21 cellular contexts compared by ENCODE assay signal in the genomic region with DNA sequence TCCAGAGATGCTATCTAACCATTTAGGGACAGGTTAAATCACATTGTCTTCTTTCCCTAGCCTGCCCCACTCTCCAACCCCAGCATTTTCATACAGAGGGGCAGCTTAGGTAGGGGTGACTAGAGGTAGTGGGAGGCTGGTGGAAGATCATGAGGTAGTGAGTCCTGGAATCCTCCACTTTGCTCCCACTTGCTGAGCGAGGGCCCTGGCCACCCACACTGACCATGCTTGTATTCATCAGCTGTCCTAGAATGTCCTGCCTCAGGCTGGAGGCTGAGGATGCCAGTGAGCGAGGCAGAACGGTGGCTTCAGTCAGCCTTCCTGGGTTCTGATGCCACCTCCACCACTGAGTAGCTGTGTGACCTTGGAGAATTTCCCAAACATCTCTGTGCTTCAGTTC. TPM values are rescaled to one million over a fixed set of nuclear protein-coding genes. Genes with fewer than 3 reads are reported as not detected.
DNase-seq lines count a peak whose midpoint lies in the region; FAIRE-seq and TF ChIP-seq lines count a peak whose summit lies in the region.
"Had no signal": no experiment of that assay in that cellular context is flagged by ENCODE, and none has a peak within 500 bp of the region (broad histone marks: within the 10 kb centered on the region; RNA-seq: fewer than 3 reads in every experiment).

No MANE protein-coding gene starts in this region.

- H3K79me2 ChIP-seq in osteoblast (ENCODE audit: insufficient read depth, low read length) = peaks cover 58% of the 10 kb centered on the region

- H3K27ac ChIP-seq in osteoblast (ENCODE audit: low read depth, low read length) = peak overlapping the region; percentile 12
- H3K27ac ChIP-seq in brain microvascular endothelial cell = no peak overlapping the region
- no peak overlapping the region for H3K27ac ChIP-seq in SJCRH30
- H3K27ac ChIP-seq: A549, C4-2B, hepatocyte, Peyer's patch had no signal

- peak; percentile 28; the same call in 1 of the 2 replicates for TF ChIP-seq POLR2A in GM12892 (IDR thresholded peaks at IDR 0.05; ENCODE audit: low read depth, low read length)

- H3K27me3 ChIP-seq in osteoblast (ENCODE audit: insufficient read depth, low read length) (no peaks in the 10 kb centered on the region), brain microvascular endothelial cell (replicated peaks) (no peaks in the 10 kb centered on the region), SJCRH30 (no peaks in the 10 kb centered on the region)
- H3K27me3 ChIP-seq: hepatocyte, Peyer's patch had no signal

- peaks cover 66% of the 10 kb centered on the region for H3K4me1 Mint-ChIP-seq in activated CD4-positive, alpha-beta T cell treated with anti-CD3 and anti-CD28 coated beads, Interleukin-2, amount 10 ng/mL, durations not matched to agents 24 days and 14 days
- peaks cover 79% of the 10 kb centered on the region for H3K4me1 Mint-ChIP-seq in brain

- DNase-seq in activated CD4-positive, alpha-beta T cell treated with anti-CD3 and anti-CD28 coated beads, Interleukin-2, amount 10 ng/mL, durations not matched to agents 24 days and 14 days = no peak
- DNase-seq in activated CD4-positive, alpha-beta T cell treated with anti-CD3 and anti-CD28 coated beads, Interleukin-2, amount 50 U/mL, for 1 hour = no peak
- DNase-seq in GM12892 (ENCODE audit: insufficient read length) (no peak), osteoblast (ENCODE audit: insufficient read length, low spot score, missing footprints) (no peak), SHP77 treated with DMSO at 0.1 percent for 48 hours (lab: John Stamatoyannopoulos, UW) (no peak), brain microvascular endothelial cell (no peak), SJCRH30 (no peak)
- DNase-seq: anterior cingulate cortex; DMS79 treated with DMSO at 0.1 percent for 48 hours; kidney; mesenchymal stem cell; NCI-H1436 treated with DMSO at 0.1 percent for 48 hours; Peyer's patch; retina; stimulated activated naive CD4-positive, alpha-beta T cell treated with Interleukin-2 at 50 U/mL for 16 hours had no signal

- H3K9me3 Mint-ChIP-seq in activated CD4-positive, alpha-beta T cell treated with anti-CD3 and anti-CD28 coated beads, Interleukin-2, amount 10 ng/mL, durations not matched to agents 24 days and 14 days = no peaks in the 10 kb centered on the region
- peaks cover 0 to 4% (median 0%) of the 10 kb centered on the region in 5 experiments for H3K9me3 Mint-ChIP-seq in brain
- H3K9me3 Mint-ChIP-seq: type B pancreatic cell had no signal

- H3K27me3 Mint-ChIP-seq in activated CD4-positive, alpha-beta T cell treated with anti-CD3 and anti-CD28 coated beads, Interleukin-2, amount 10 ng/mL, durations not matched to agents 24 days and 14 days = no peaks in the 10 kb centered on the region
- H3K27me3 Mint-ChIP-seq in brain = no peaks in the 10 kb centered on the region
- H3K27me3 Mint-ChIP-seq: type B pancreatic cell had no signal

- H3K4me3 ChIP-seq in osteoblast (ENCODE audit: insufficient read depth, low read length) (no peak overlapping the region), brain microvascular endothelial cell (ENCODE audit: low read depth, low read length) (no peak overlapping the region), SJCRH30 (no peak overlapping the region)
- H3K4me3 ChIP-seq: A549, hepatocyte, Peyer's patch had no signal

- intact Hi-C loops in activated CD4-positive, alpha-beta T cell treated with anti-CD3 and anti-CD28 coated beads, Interleukin-2, amount 10 ng/mL, durations not matched to agents 24 days and 14 days (cut with micrococcal nuclease) = no loop called here

- in situ Hi-C loops in brain microvascular endothelial cell (cut with HindIII; ENCODE audit: low pct_ligation_motif_present, low sequenced_read_pairs) = no loop called here

- H3K36me3 ChIP-seq in osteoblast (ENCODE audit: insufficient read depth, low read length) (peaks cover 5% of the 10 kb centered on the region), brain microvascular endothelial cell (replicated peaks) (no peaks in the 10 kb centered on the region), SJCRH30 (no peaks in the 10 kb centered on the region)
- H3K36me3 ChIP-seq: Peyer's patch had no signal

- peak overlapping the region; percentile 48 for H3K27ac Mint-ChIP-seq in activated CD4-positive, alpha-beta T cell treated with anti-CD3 and anti-CD28 coated beads, Interleukin-2, amount 10 ng/mL, durations not matched to agents 24 days and 14 days
- H3K27ac Mint-ChIP-seq in brain = peak overlapping the region; percentile 34 to 71 (median 50)
- H3K27ac Mint-ChIP-seq: type B pancreatic cell had no signal

- no peak for FAIRE-seq in GM12892 (lab: Jason Lieb, UNC)
- FAIRE-seq: A549, kidney, TTC549 had no signal

- no peak overlapping the region for H2AFZ ChIP-seq in osteoblast (ENCODE audit: low read length)
- H2AFZ ChIP-seq: hepatocyte had no signal

- H3K4me2 ChIP-seq in osteoblast (ENCODE audit: insufficient read depth, low read length) = no peak overlapping the region
- H3K4me2 ChIP-seq: A549, hepatocyte had no signal

- no peak overlapping the region for H3K4me3 Mint-ChIP-seq in activated CD4-positive, alpha-beta T cell treated with anti-CD3 and anti-CD28 coated beads, Interleukin-2, amount 10 ng/mL, durations not matched to agents 24 days and 14 days
- peak overlapping the region in 3 of 5 experiments; percentile 3 to 40 (median 38) for H3K4me3 Mint-ChIP-seq in brain
- H3K4me3 Mint-ChIP-seq: type B pancreatic cell had no signal

- peaks cover 42% of the 10 kb centered on the region for H4K20me1 ChIP-seq in osteoblast (ENCODE audit: insufficient read depth, low read length)

- TF ChIP-seq CTCF in brain (conservative IDR thresholded peaks at IDR 0.05) (no peak), osteoblast (IDR thresholded peaks at IDR 0.05; ENCODE audit: extremely low read depth, low read depth, low read length) (no peak), brain microvascular endothelial cell (IDR thresholded peaks at IDR 0.05; ENCODE audit: low read depth, low read length, missing control alignments) (no peak)

- H3K36me3 Mint-ChIP-seq in activated CD4-positive, alpha-beta T cell treated with anti-CD3 and anti-CD28 coated beads, Interleukin-2, amount 10 ng/mL, durations not matched to agents 24 days and 14 days (ENCODE audit: low read depth) = peaks cover 43% of the 10 kb centered on the region
- H3K36me3 Mint-ChIP-seq in brain = peaks cover 41% of the 10 kb centered on the region

- H3K9me3 ChIP-seq in osteoblast (ENCODE audit: low read depth, low read length) (no peaks in the 10 kb centered on the region), SJCRH30 (replicated peaks) (no peaks in the 10 kb centered on the region)
- H3K9me3 ChIP-seq: A549, Peyer's patch had no signal

- H3K4me1 ChIP-seq in osteoblast (ENCODE audit: insufficient read depth, low read length) = peaks cover 21% of the 10 kb centered on the region
- H3K4me1 ChIP-seq in SJCRH30 = 0 out of 2 replicates have a peak, but pooled peaks cover 5% of the 10 kb centered on the region

RNA-seq across cellular contexts. Expression of a gene that starts 34.7 kb away (rescaled TPM):
- 108 TPM in 2 replicates for total RNA-seq in activated CD4-positive, alpha-beta T cell treated with anti-CD3 and anti-CD28 coated beads, Interleukin-2, amount 10 ng/mL, durations not matched to agents 24 days and 14 days
- 16.2 TPM for polyA plus RNA-seq in GM12892 (2012; ENCODE audit: missing spikeins)
- 22.3 TPM for polyA plus RNA-seq in brain (ENCODE audit: insufficient read depth, low read depth, low replicate concordance)
- 7.1 and 19.2 TPM in 2 replicates for total RNA-seq in osteoblast
- 11.0 and 11.2 TPM in 2 replicates for total RNA-seq in SJCRH30 (2014; rRNA removed; shearing (Covaris generic))
